Comparison of ENCODE assay signal across 13 cellular contexts in genomic region chr20:419556-420168, GRCh38. TPM values are rescaled to one million over a fixed set of nuclear protein-coding genes. Genes with fewer than 3 reads are reported as not detected.
DNase-seq lines count a peak whose midpoint lies in the region; ATAC-seq, FAIRE-seq and TF ChIP-seq lines count a peak whose summit lies in the region.
"Had no signal": no experiment of that assay in that cellular context is flagged by ENCODE, and none has a peak within 500 bp of the region (broad histone marks: within the 10 kb centered on the region; RNA-seq: fewer than 3 reads in every experiment).

No MANE protein-coding gene starts in this region.

- CTCF ChIA-PET in HepG2 (lab: Yijun Ruan, JAX; ENCODE audit: low intra/inter-chr PET ratio, low total read pairs) (no interaction called here), HEK293T (lab: Yijun Ruan, JAX) (no interaction called here)

- H3K4me1 ChIP-seq in OCI-LY1 (ENCODE audit: insufficient read depth, low read length, severe bottlenecking), result peaks cover 23% of the 10 kb centered on the region
- peaks cover 12% of the 10 kb centered on the region for H3K4me1 ChIP-seq in HepG2 (ENCODE audit: insufficient read depth, low read length)
- H3K4me1 ChIP-seq in lower lobe of right lung, result peaks cover 17% of the 10 kb centered on the region
- H3K4me1 ChIP-seq in Karpas-422 (ENCODE audit: low read length), result peaks cover 2% of the 10 kb centered on the region; the same call in 1 of the 2 replicates

- H3K9me2 ChIP-seq in OCI-LY1 (ENCODE audit: low read depth, low read length), result no peaks in the 10 kb centered on the region
- H3K9me2 ChIP-seq in Karpas-422 (replicated peaks; ENCODE audit: insufficient read depth, low read length), result no peaks in the 10 kb centered on the region

- no peaks in the 10 kb centered on the region for H4K20me1 ChIP-seq in OCI-LY1 (ENCODE audit: insufficient read depth, low read length)
- H4K20me1 ChIP-seq in HepG2 (ENCODE audit: insufficient read depth, low read length), result no peaks in the 10 kb centered on the region
- H4K20me1 ChIP-seq in Karpas-422 (ENCODE audit: insufficient read depth, low read depth, low read length), result peaks cover 9% of the 10 kb centered on the region

- H2AFZ ChIP-seq in OCI-LY1 (ENCODE audit: low read length), result no peak overlapping the region
- H2AFZ ChIP-seq in HepG2 (ENCODE audit: low read length), result no peak overlapping the region
- no peak overlapping the region for H2AFZ ChIP-seq in Karpas-422 (ENCODE audit: low read length)

- TF ChIP-seq POLR2A in HepG2 (IDR thresholded peaks at IDR 0.05; ENCODE audit: insufficient read depth in 1 of 2, low read depth in 2 of 2, low read length in 2 of 2), result peak in 1 of 2 experiments; percentile 41; a peak in 1 of 4 replicates

- no peak for TF ChIP-seq RAD21 in HepG2 (CRISPR knock-in tag; IDR thresholded peaks at IDR 0.05)

- DNase-seq in DMS153 treated with DMSO at 0.1 percent for 48 hours (lab: John Stamatoyannopoulos, UW; ENCODE audit: unreplicated experiment) (peak; percentile 95), HepG2 (ENCODE audit: low spot score) (no peak), T-helper 9 cell (no peak), HEK293T (ENCODE audit: extremely low spot score) (no peak), lower lobe of right lung (no peak), Karpas-422 (no peak)
- DNase-seq: CD8-positive, alpha-beta T cell; NCI-H1048; SIG-M5 had no signal

- H3K27ac ChIP-seq in OCI-LY1 (ENCODE audit: low read depth, low read length, poor library complexity, severe bottlenecking) (peak overlapping the region; percentile 92), HepG2 (ENCODE audit: extremely low read length, insufficient read depth, low read length) (no peak overlapping the region), lower lobe of right lung (no peak overlapping the region), Karpas-422 (ENCODE audit: low read length) (no peak overlapping the region)

- TF ChIP-seq CTCF in LNCAP (IDR thresholded peaks at IDR 0.05), result peak; percentile 31
- peak; percentile 40; the same call in 1 of the 2 replicates for TF ChIP-seq CTCF in OCI-LY1 (IDR thresholded peaks at IDR 0.05; ENCODE audit: low read length)
- no peak for TF ChIP-seq CTCF in HepG2 (CRISPR knock-in tag; IDR thresholded peaks at IDR 0.05)
- no peak for TF ChIP-seq CTCF in lower lobe of right lung (IDR thresholded peaks at IDR 0.05)

- H3K36me3 ChIP-seq in OCI-LY1 (ENCODE audit: insufficient read depth, low read length) (peaks cover 45% of the 10 kb centered on the region), HepG2 (replicated peaks in 1 of 2; ENCODE audit: control insufficient read depth in 1 of 2, insufficient read depth in 2 of 2, low read length in 2 of 2) (peaks cover 54 to 82% of the 10 kb centered on the region in 2 experiments), lower lobe of right lung (peaks cover 76% of the 10 kb centered on the region), Karpas-422 (ENCODE audit: insufficient read depth, low read length) (peaks cover 8% of the 10 kb centered on the region)

- H3K9ac ChIP-seq in OCI-LY1 (ENCODE audit: low read length) (peak overlapping the region; percentile 58; the same call in 1 of the 2 replicates), HepG2 (ENCODE audit: insufficient read depth, low read depth, low read length) (no peak overlapping the region), Karpas-422 (ENCODE audit: low read length) (no peak overlapping the region)

- BruUV-seq in HepG2 (replicated peaks; lab: Mats Ljungman, UMichigan), result no TSS peak

- peak; percentile 23 for ATAC-seq in HepG2
- ATAC-seq in lower lobe of right lung, result no peak
- ATAC-seq: activated CD4-positive, CD25-positive, alpha-beta regulatory T cell treated with anti-CD3 and anti-CD28 coated beads, Interleukin-2, amount 50 U/mL, for 24 hours; CD8-positive, alpha-beta T cell had no signal

- TF ChIP-seq EP300 in HepG2 (IDR thresholded peaks at IDR 0.05; ENCODE audit: low read depth in 2 of 2, low read length in 2 of 2), result no peak
- no peak for TF ChIP-seq EP300 in HepG2 (CRISPR knock-in tag; IDR thresholded peaks at IDR 0.05; ENCODE audit: borderline replicate concordance)

- H3K27me3 ChIP-seq in OCI-LY1 (ENCODE audit: insufficient read depth, low read length) (no peaks in the 10 kb centered on the region), HepG2 (ENCODE audit: control insufficient read depth in 1 of 2, insufficient read depth in 2 of 2, low read length in 2 of 2) (no peaks in the 10 kb centered on the region), lower lobe of right lung (ENCODE audit: low read depth) (no peaks in the 10 kb centered on the region), Karpas-422 (ENCODE audit: low read length) (no peaks in the 10 kb centered on the region)

- 95% methylated on average over 32 of the region's 32 CpGs for WGBS in HepG2 (ENCODE audit: low lambda C conversion rate)

- intact Hi-C loops in HepG2 (cut with micrococcal nuclease; ENCODE audit: unreplicated experiment) (no loop called here), lower lobe of right lung (cut with DNase I) (no loop called here)

- H3F3A ChIP-seq in OCI-LY1 (ENCODE audit: insufficient read depth, low read length), result no peaks in the 10 kb centered on the region

- FAIRE-seq in HepG2 (lab: Jason Lieb, UNC), result no peak
- FAIRE-seq: bronchial epithelial cell had no signal

- 0 out of 2 replicates have a peak, but pooled peaks cover 1% of the 10 kb centered on the region for H3K79me2 ChIP-seq in OCI-LY1 (ENCODE audit: insufficient read depth, low read length)
- peaks cover 12% of the 10 kb centered on the region for H3K79me2 ChIP-seq in HepG2 (ENCODE audit: insufficient read depth, low read length)
- H3K79me2 ChIP-seq in Karpas-422 (ENCODE audit: low read length), result peaks cover 8% of the 10 kb centered on the region; the same call in 1 of the 2 replicates

- POLR2A ChIA-PET in HepG2 (lab: Yijun Ruan, JAX), result interaction anchor here (1.4 kb wide), 2 partner anchors 10 to 57 kb away, joined by 3 read pairs; no protein-coding TSS in a partner anchor
- POLR2A ChIA-PET in HEK293T (lab: Yijun Ruan, JAX), result no interaction called here

- peak overlapping the region; percentile 45 for H3K4me3 ChIP-seq in OCI-LY1 (ENCODE audit: low read depth, low read length, poor library complexity, severe bottlenecking)
- no peak overlapping the region for H3K4me3 ChIP-seq in HepG2 (replicated peaks in 1 of 3; ENCODE audit: insufficient read depth in 1 of 3, low read depth in 2 of 3, low read length in 3 of 3)
- no peak overlapping the region for H3K4me3 ChIP-seq in lower lobe of right lung
- H3K4me3 ChIP-seq in Karpas-422 (ENCODE audit: low read length), result no peak overlapping the region

- in situ Hi-C loops in HepG2 (cut with HindIII; ENCODE audit: extremely low pct_ligation_motif_present, low pct_unique_long_range_greater_than_20kb), result no loop called here

- H3K4me2 ChIP-seq in OCI-LY1 (ENCODE audit: low read length) (peak overlapping the region; percentile 61), HepG2 (ENCODE audit: low read depth, low read length) (no peak overlapping the region), Karpas-422 (ENCODE audit: low read depth, low read length, poor library complexity, severe bottlenecking) (no peak overlapping the region)

- H3K9me3 ChIP-seq in OCI-LY1 (ENCODE audit: low read length), result no peaks in the 10 kb centered on the region
- no peaks in the 10 kb centered on the region for H3K9me3 ChIP-seq in HepG2 (ENCODE audit: low read length)
- no peaks in the 10 kb centered on the region for H3K9me3 ChIP-seq in lower lobe of right lung
- H3K9me3 ChIP-seq in Karpas-422 (ENCODE audit: low read length), result no peaks in the 10 kb centered on the region

RNA-seq across cellular contexts. Expression of gene RBCK1, which starts 11.6 kb away (rescaled TPM):
- total RNA-seq in HepG2 (2016; rRNA removed; fragmentation: Illumina TruSeq; extraction: Trizol) (121 and 149 TPM in 2 replicates), lower lobe of right lung (95.7 TPM)
- 176 and 212 TPM in 2 replicates for total RNA-seq in HepG2 (2016; cell fraction: cytosol; rRNA removed; fragmentation: Illumina TruSeq; extraction: Trizol; ENCODE audit: low read depth)
- 110 and 147 TPM in 2 replicates for total RNA-seq in HepG2 (2016; cell fraction: insoluble cytoplasmic fraction; rRNA removed; fragmentation: Illumina TruSeq; extraction: Trizol)
- 217 and 241 TPM in 2 replicates for total RNA-seq in HepG2 (2016; cell fraction: membrane; rRNA removed; fragmentation: Illumina TruSeq; extraction: Trizol)
- total RNA-seq in HepG2 (2016; cell fraction: nucleus; rRNA removed; fragmentation: Illumina TruSeq; extraction: Trizol), result 83.9 and 95.5 TPM in 2 replicates
- 215 and 270 TPM in 2 replicates for polyA plus RNA-seq in HepG2 (2011; rRNA removed)
- 171 and 196 TPM in 2 replicates for polyA plus RNA-seq in HepG2 (2011; cell fraction: cytosol; rRNA removed)
- 558 and 618 TPM in 2 replicates for polyA plus RNA-seq in HepG2 (2011; cell fraction: nucleus; rRNA removed)
- polyA plus RNA-seq in HepG2 (2012), result 207 and 311 TPM in 2 replicates
- polyA plus RNA-seq in HepG2 (2016; cell fraction: cytosol; fragmentation: Illumina TruSeq; extraction: Trizol; ENCODE audit: low read depth), result 291 and 331 TPM in 2 replicates
- 144 and 159 TPM in 2 replicates for polyA plus RNA-seq in HepG2 (2016; cell fraction: insoluble cytoplasmic fraction; fragmentation: Illumina TruSeq; extraction: Trizol; ENCODE audit: low read depth)
- 277 and 299 TPM in 2 replicates for polyA plus RNA-seq in HepG2 (2016; cell fraction: membrane; fragmentation: Illumina TruSeq; extraction: Trizol; ENCODE audit: low read depth)
- polyA plus RNA-seq in HepG2 (2016; cell fraction: nucleus; fragmentation: Illumina TruSeq; extraction: Trizol; ENCODE audit: insufficient read depth, low read depth), result 357 and 365 TPM in 2 replicates
- polyA minus RNA-seq in HepG2 (2011; rRNA and poly(A)+ RNA removed; ENCODE audit: low replicate concordance), result 36.5 and 119 TPM in 2 replicates
- polyA minus RNA-seq in HepG2 (2011; cell fraction: cytosol; rRNA and poly(A)+ RNA removed), result 65.9 and 88.8 TPM in 2 replicates
- 102 and 144 TPM in 2 replicates for polyA minus RNA-seq in HepG2 (2011; cell fraction: nucleus; rRNA and poly(A)+ RNA removed)
- total RNA-seq in Karpas-422 (2014; rRNA removed; shearing (Covaris generic); ENCODE audit: low replicate concordance), result 96.6 and 142 TPM in 2 replicates

RNA-seq across cellular contexts. Expression of gene TRIB3, which starts 39.1 kb away (rescaled TPM):
- total RNA-seq in HepG2 (2016; rRNA removed; fragmentation: Illumina TruSeq; extraction: Trizol), result 106 and 115 TPM in 2 replicates
- total RNA-seq in HepG2 (2016; cell fraction: cytosol; rRNA removed; fragmentation: Illumina TruSeq; extraction: Trizol; ENCODE audit: low read depth), result 40.1 and 45.0 TPM in 2 replicates
- total RNA-seq in HepG2 (2016; cell fraction: insoluble cytoplasmic fraction; rRNA removed; fragmentation: Illumina TruSeq; extraction: Trizol), result 106 and 115 TPM in 2 replicates
- 107 and 130 TPM in 2 replicates for total RNA-seq in HepG2 (2016; cell fraction: membrane; rRNA removed; fragmentation: Illumina TruSeq; extraction: Trizol)
- total RNA-seq in HepG2 (2016; cell fraction: nucleus; rRNA removed; fragmentation: Illumina TruSeq; extraction: Trizol), result 47.6 and 54.9 TPM in 2 replicates
- 150 and 241 TPM in 2 replicates for polyA plus RNA-seq in HepG2 (2011; rRNA removed)
- 165 and 177 TPM in 2 replicates for polyA plus RNA-seq in HepG2 (2011; cell fraction: cytosol; rRNA removed)
- 122 and 148 TPM in 2 replicates for polyA plus RNA-seq in HepG2 (2011; cell fraction: nucleus; rRNA removed)
- polyA plus RNA-seq in HepG2 (2012), result 78.0 and 193 TPM in 2 replicates
- 33.6 and 42.0 TPM in 2 replicates for polyA plus RNA-seq in HepG2 (2016; cell fraction: cytosol; fragmentation: Illumina TruSeq; extraction: Trizol; ENCODE audit: low read depth)
- 99.1 and 105 TPM in 2 replicates for polyA plus RNA-seq in HepG2 (2016; cell fraction: insoluble cytoplasmic fraction; fragmentation: Illumina TruSeq; extraction: Trizol; ENCODE audit: low read depth)
- polyA plus RNA-seq in HepG2 (2016; cell fraction: membrane; fragmentation: Illumina TruSeq; extraction: Trizol; ENCODE audit: low read depth), result 76.6 and 88.5 TPM in 2 replicates
- 77.9 and 79.0 TPM in 2 replicates for polyA plus RNA-seq in HepG2 (2016; cell fraction: nucleus; fragmentation: Illumina TruSeq; extraction: Trizol; ENCODE audit: insufficient read depth, low read depth)
- polyA minus RNA-seq in HepG2 (2011; rRNA and poly(A)+ RNA removed; ENCODE audit: low replicate concordance), result 66.9 and 301 TPM in 2 replicates
- 115 and 151 TPM in 2 replicates for polyA minus RNA-seq in HepG2 (2011; cell fraction: cytosol; rRNA and poly(A)+ RNA removed)
- 35.9 and 65.3 TPM in 2 replicates for polyA minus RNA-seq in HepG2 (2011; cell fraction: nucleus; rRNA and poly(A)+ RNA removed)
- 13.9 TPM for total RNA-seq in lower lobe of right lung
- total RNA-seq in Karpas-422 (2014; rRNA removed; shearing (Covaris generic); ENCODE audit: low replicate concordance), result 122 and 197 TPM in 2 replicates

RNA-seq across cellular contexts. Expression of gene TBC1D20, which starts 42.7 kb away (rescaled TPM):
- total RNA-seq in HepG2 (2016; rRNA removed; fragmentation: Illumina TruSeq; extraction: Trizol), result 36.6 and 45.9 TPM in 2 replicates
- 24.9 and 29.1 TPM in 2 replicates for total RNA-seq in HepG2 (2016; cell fraction: cytosol; rRNA removed; fragmentation: Illumina TruSeq; extraction: Trizol; ENCODE audit: low read depth)
- 36.8 and 43.1 TPM in 2 replicates for total RNA-seq in HepG2 (2016; cell fraction: insoluble cytoplasmic fraction; rRNA removed; fragmentation: Illumina TruSeq; extraction: Trizol)
- total RNA-seq in HepG2 (2016; cell fraction: membrane; rRNA removed; fragmentation: Illumina TruSeq; extraction: Trizol), result 49.8 and 56.6 TPM in 2 replicates
- 26.9 and 31.0 TPM in 2 replicates for total RNA-seq in HepG2 (2016; cell fraction: nucleus; rRNA removed; fragmentation: Illumina TruSeq; extraction: Trizol)
- 47.1 and 55.2 TPM in 2 replicates for polyA plus RNA-seq in HepG2 (2011; rRNA removed)
- polyA plus RNA-seq in HepG2 (2011; cell fraction: cytosol; rRNA removed), result 46.2 and 50.9 TPM in 2 replicates
- polyA plus RNA-seq in HepG2 (2011; cell fraction: nucleus; rRNA removed), result 67.6 and 73.0 TPM in 2 replicates
- polyA plus RNA-seq in HepG2 (2012), result 26.7 and 33.9 TPM in 2 replicates
- 27.0 and 32.1 TPM in 2 replicates for polyA plus RNA-seq in HepG2 (2016; cell fraction: cytosol; fragmentation: Illumina TruSeq; extraction: Trizol; ENCODE audit: low read depth)
- 46.6 and 47.0 TPM in 2 replicates for polyA plus RNA-seq in HepG2 (2016; cell fraction: insoluble cytoplasmic fraction; fragmentation: Illumina TruSeq; extraction: Trizol; ENCODE audit: low read depth)
- 37.5 and 43.9 TPM in 2 replicates for polyA plus RNA-seq in HepG2 (2016; cell fraction: membrane; fragmentation: Illumina TruSeq; extraction: Trizol; ENCODE audit: low read depth)
- polyA plus RNA-seq in HepG2 (2016; cell fraction: nucleus; fragmentation: Illumina TruSeq; extraction: Trizol; ENCODE audit: insufficient read depth, low read depth), result 57.7 and 59.0 TPM in 2 replicates
- polyA minus RNA-seq in HepG2 (2011; rRNA and poly(A)+ RNA removed; ENCODE audit: low replicate concordance), result 35.8 and 117 TPM in 2 replicates
- polyA minus RNA-seq in HepG2 (2011; cell fraction: cytosol; rRNA and poly(A)+ RNA removed), result 21.9 and 28.9 TPM in 2 replicates
- polyA minus RNA-seq in HepG2 (2011; cell fraction: nucleus; rRNA and poly(A)+ RNA removed), result 37.1 and 38.0 TPM in 2 replicates
- 40.3 TPM for total RNA-seq in lower lobe of right lung
- total RNA-seq in Karpas-422 (2014; rRNA removed; shearing (Covaris generic); ENCODE audit: low replicate concordance), result 26.1 and 33.9 TPM in 2 replicates

Comparison
In these comparisons a context has a peak if more than half of its experiments do, and no peak if none do; other contexts are left out.
1. CTCF ChIP-seq: peak in LNCAP (single experiment) and OCI-LY1 (single experiment); none in HepG2 (single experiment) and lower lobe of right lung (single experiment).